1 cellular context compared by ENCODE assay signal in genomic region chr22:35212020-35212419, GRCh38.
TF ChIP-seq lines count a peak whose summit lies in the region.

No MANE protein-coding gene starts in this region.

TF ChIP-seq in K562, 482 proteins besides CTCF, POLR2A, EP300 and RAD21 (continued from another document and continues in another):
- TF ChIP-seq, protein P1, sequence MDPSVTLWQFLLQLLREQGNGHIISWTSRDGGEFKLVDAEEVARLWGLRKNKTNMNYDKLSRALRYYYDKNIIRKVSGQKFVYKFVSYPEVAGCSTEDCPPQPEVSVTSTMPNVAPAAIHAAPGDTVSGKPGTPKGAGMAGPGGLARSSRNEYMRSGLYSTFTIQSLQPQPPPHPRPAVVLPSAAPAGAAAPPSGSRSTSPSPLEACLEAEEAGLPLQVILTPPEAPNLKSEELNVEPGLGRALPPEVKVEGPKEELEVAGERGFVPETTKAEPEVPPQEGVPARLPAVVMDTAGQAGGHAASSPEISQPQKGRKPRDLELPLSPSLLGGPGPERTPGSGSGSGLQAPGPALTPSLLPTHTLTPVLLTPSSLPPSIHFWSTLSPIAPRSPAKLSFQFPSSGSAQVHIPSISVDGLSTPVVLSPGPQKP (CRISPR knock-in tag; IDR thresholded peaks at IDR 0.05), result no peak
- TF ChIP-seq GATAD2A (IDR thresholded peaks at IDR 0.05) (no peak), MECOM (CRISPR knock-in tag; IDR thresholded peaks at IDR 0.05) (no peak), NR2C1 (IDR thresholded peaks at IDR 0.05) (no peak), NR2C1 (tag; IDR thresholded peaks at IDR 0.05) (no peak), MTA2 (IDR thresholded peaks at IDR 0.05; ENCODE audit: low read depth) (peak; percentile 94), ZNF232 (CRISPR knock-in tag; IDR thresholded peaks at IDR 0.05) (no peak), SAP30 (IDR thresholded peaks at IDR 0.05; ENCODE audit: borderline replicate concordance, insufficient read depth, low read depth, low read length, poor library complexity, severe bottlenecking) (no peak), CREM (IDR thresholded peaks at IDR 0.05; ENCODE audit: low read depth) (peak; percentile 35; the same call in 1 of the 2 replicates), ZNF224 (CRISPR knock-in tag; IDR thresholded peaks at IDR 0.05) (no peak), TEAD2 (tag; IDR thresholded peaks at IDR 0.05) (peak; percentile 90), NFE2 (IDR thresholded peaks at IDR 0.05; ENCODE audit: low read depth) (peak; percentile 67), GTF2E2 (tag; IDR thresholded peaks at IDR 0.05) (no peak), HDAC3 (IDR thresholded peaks at IDR 0.05; ENCODE audit: borderline replicate concordance, partially characterized antibody) (peak; percentile 84), SNIP1 (IDR thresholded peaks at IDR 0.05; ENCODE audit: low read depth) (no peak), EWSR1 (IDR thresholded peaks at IDR 0.05; ENCODE audit: borderline replicate concordance, low read depth, partially characterized antibody) (no peak), POLR2G (IDR thresholded peaks at IDR 0.05; ENCODE audit: low read depth, low read length) (no peak), HCFC1 (IDR thresholded peaks at IDR 0.05; ENCODE audit: low read depth, low read length) (no peak), SIN3B (IDR thresholded peaks at IDR 0.05; ENCODE audit: low read depth) (no peak), ZNF589 (CRISPR knock-in tag; IDR thresholded peaks at IDR 0.05; ENCODE audit: low read depth) (0 out of 2 replicates have a peak, but pooled peaks have one; percentile 70), C11orf30 (IDR thresholded peaks at IDR 0.05; ENCODE audit: low read depth) (peak; percentile 42; the same call in 1 of the 2 replicates), NFATC3 (IDR thresholded peaks at IDR 0.05) (peak; percentile 92), PHB2 (IDR thresholded peaks at IDR 0.05; ENCODE audit: low read depth) (peak; percentile 66; the same call in 1 of the 2 replicates), ZC3H8 (IDR thresholded peaks at IDR 0.05) (no peak), MEF2D (tag; conservative IDR thresholded peaks at IDR 0.05; ENCODE audit: low read depth) (0 out of 2 replicates have a peak, but pooled peaks have one; percentile 24), SP1 (CRISPR knock-in tag; IDR thresholded peaks at IDR 0.05) (no peak), ADNP (tag; IDR thresholded peaks at IDR 0.05) (no peak), MAFG (tag; conservative IDR thresholded peaks at IDR 0.05) (peak; percentile 19; the same call in 1 of the 2 replicates), TRIM24 (IDR thresholded peaks at IDR 0.05) (peak; percentile 95 to 96), ESRRA (IDR thresholded peaks at IDR 0.05; ENCODE audit: borderline replicate concordance, low read depth) (no peak), NCOR1 (IDR thresholded peaks at IDR 0.05) (peak; percentile 95), KLF1 (tag; IDR thresholded peaks at IDR 0.05) (no peak), SIN3A (IDR thresholded peaks at IDR 0.05; ENCODE audit: borderline replicate concordance in 2 of 2, control insufficient read depth in 1 of 2, low read depth in 2 of 2, low read length in 2 of 2) (peak in 1 of 2 experiments; percentile 44; a peak in 1 of 4 replicates)
- TF ChIP-seq, protein P2, sequence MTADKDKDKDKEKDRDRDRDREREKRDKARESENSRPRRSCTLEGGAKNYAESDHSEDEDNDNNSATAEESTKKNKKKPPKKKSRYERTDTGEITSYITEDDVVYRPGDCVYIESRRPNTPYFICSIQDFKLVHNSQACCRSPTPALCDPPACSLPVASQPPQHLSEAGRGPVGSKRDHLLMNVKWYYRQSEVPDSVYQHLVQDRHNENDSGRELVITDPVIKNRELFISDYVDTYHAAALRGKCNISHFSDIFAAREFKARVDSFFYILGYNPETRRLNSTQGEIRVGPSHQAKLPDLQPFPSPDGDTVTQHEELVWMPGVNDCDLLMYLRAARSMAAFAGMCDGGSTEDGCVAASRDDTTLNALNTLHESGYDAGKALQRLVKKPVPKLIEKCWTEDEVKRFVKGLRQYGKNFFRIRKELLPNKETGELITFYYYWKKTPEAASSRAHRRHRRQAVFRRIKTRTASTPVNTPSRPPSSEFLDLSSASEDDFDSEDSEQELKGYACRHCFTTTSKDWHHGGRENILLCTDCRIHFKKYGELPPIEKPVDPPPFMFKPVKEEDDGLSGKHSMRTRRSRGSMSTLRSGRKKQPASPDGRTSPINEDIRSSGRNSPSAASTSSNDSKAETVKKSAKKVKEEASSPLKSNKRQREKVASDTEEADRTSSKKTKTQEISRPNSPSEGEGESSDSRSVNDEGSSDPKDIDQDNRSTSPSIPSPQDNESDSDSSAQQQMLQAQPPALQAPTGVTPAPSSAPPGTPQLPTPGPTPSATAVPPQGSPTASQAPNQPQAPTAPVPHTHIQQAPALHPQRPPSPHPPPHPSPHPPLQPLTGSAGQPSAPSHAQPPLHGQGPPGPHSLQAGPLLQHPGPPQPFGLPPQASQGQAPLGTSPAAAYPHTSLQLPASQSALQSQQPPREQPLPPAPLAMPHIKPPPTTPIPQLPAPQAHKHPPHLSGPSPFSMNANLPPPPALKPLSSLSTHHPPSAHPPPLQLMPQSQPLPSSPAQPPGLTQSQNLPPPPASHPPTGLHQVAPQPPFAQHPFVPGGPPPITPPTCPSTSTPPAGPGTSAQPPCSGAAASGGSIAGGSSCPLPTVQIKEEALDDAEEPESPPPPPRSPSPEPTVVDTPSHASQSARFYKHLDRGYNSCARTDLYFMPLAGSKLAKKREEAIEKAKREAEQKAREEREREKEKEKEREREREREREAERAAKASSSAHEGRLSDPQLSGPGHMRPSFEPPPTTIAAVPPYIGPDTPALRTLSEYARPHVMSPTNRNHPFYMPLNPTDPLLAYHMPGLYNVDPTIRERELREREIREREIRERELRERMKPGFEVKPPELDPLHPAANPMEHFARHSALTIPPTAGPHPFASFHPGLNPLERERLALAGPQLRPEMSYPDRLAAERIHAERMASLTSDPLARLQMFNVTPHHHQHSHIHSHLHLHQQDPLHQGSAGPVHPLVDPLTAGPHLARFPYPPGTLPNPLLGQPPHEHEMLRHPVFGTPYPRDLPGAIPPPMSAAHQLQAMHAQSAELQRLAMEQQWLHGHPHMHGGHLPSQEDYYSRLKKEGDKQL (CRISPR knock-in tag; IDR thresholded peaks at IDR 0.05; ENCODE audit: borderline replicate concordance), result no peak
- TF ChIP-seq, protein P3, sequence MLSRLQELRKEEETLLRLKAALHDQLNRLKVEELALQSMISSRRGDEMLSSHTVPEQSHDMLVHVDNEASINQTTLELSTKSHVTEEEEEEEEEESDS (CRISPR knock-in tag; IDR thresholded peaks at IDR 0.05), result no peak
- TF ChIP-seq, protein P4, sequence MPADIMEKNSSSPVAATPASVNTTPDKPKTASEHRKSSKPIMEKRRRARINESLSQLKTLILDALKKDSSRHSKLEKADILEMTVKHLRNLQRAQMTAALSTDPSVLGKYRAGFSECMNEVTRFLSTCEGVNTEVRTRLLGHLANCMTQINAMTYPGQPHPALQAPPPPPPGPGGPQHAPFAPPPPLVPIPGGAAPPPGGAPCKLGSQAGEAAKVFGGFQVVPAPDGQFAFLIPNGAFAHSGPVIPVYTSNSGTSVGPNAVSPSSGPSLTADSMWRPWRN (IDR thresholded peaks at IDR 0.05; ENCODE audit: low read depth), result 0 out of 2 replicates have a peak, but pooled peaks have one; percentile 14
- TF ChIP-seq, protein P5, sequence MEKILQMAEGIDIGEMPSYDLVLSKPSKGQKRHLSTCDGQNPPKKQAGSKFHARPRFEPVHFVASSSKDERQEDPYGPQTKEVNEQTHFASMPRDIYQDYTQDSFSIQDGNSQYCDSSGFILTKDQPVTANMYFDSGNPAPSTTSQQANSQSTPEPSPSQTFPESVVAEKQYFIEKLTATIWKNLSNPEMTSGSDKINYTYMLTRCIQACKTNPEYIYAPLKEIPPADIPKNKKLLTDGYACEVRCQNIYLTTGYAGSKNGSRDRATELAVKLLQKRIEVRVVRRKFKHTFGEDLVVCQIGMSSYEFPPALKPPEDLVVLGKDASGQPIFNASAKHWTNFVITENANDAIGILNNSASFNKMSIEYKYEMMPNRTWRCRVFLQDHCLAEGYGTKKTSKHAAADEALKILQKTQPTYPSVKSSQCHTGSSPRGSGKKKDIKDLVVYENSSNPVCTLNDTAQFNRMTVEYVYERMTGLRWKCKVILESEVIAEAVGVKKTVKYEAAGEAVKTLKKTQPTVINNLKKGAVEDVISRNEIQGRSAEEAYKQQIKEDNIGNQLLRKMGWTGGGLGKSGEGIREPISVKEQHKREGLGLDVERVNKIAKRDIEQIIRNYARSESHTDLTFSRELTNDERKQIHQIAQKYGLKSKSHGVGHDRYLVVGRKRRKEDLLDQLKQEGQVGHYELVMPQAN (IDR thresholded peaks at IDR 0.05; ENCODE audit: borderline replicate concordance), result no peak
- TF ChIP-seq, protein P6, sequence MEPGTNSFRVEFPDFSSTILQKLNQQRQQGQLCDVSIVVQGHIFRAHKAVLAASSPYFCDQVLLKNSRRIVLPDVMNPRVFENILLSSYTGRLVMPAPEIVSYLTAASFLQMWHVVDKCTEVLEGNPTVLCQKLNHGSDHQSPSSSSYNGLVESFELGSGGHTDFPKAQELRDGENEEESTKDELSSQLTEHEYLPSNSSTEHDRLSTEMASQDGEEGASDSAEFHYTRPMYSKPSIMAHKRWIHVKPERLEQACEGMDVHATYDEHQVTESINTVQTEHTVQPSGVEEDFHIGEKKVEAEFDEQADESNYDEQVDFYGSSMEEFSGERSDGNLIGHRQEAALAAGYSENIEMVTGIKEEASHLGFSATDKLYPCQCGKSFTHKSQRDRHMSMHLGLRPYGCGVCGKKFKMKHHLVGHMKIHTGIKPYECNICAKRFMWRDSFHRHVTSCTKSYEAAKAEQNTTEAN (CRISPR knock-in tag; IDR thresholded peaks at IDR 0.05), result no peak
- TF ChIP-seq, protein P7, sequence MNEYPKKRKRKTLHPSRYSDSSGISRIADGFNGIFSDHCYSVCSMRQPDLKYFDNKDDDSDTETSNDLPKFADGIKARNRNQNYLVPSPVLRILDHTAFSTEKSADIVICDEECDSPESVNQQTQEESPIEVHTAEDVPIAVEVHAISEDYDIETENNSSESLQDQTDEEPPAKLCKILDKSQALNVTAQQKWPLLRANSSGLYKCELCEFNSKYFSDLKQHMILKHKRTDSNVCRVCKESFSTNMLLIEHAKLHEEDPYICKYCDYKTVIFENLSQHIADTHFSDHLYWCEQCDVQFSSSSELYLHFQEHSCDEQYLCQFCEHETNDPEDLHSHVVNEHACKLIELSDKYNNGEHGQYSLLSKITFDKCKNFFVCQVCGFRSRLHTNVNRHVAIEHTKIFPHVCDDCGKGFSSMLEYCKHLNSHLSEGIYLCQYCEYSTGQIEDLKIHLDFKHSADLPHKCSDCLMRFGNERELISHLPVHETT (CRISPR knock-in tag; conservative IDR thresholded peaks at IDR 0.05 in 1 of 2, IDR thresholded peaks at IDR 0.05 in 1 of 2), result peak in 1 of 2 experiments; percentile 79; a peak in 2 of 4 replicates
- TF ChIP-seq, protein P8, sequence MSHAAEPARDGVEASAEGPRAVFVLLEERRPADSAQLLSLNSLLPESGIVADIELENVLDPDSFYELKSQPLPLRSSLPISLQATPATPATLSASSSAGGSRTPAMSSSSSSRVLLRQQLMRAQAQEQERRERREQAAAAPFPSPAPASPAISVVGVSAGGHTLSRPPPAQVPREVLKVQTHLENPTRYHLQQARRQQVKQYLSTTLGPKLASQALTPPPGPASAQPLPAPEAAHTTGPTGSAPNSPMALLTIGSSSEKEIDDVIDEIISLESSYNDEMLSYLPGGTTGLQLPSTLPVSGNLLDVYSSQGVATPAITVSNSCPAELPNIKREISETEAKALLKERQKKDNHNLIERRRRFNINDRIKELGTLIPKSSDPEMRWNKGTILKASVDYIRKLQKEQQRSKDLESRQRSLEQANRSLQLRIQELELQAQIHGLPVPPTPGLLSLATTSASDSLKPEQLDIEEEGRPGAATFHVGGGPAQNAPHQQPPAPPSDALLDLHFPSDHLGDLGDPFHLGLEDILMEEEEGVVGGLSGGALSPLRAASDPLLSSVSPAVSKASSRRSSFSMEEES (CRISPR knock-in tag; IDR thresholded peaks at IDR 0.05), result no peak
